Comparison of ENCODE assay signal across 1 cellular context in the genomic region with DNA sequence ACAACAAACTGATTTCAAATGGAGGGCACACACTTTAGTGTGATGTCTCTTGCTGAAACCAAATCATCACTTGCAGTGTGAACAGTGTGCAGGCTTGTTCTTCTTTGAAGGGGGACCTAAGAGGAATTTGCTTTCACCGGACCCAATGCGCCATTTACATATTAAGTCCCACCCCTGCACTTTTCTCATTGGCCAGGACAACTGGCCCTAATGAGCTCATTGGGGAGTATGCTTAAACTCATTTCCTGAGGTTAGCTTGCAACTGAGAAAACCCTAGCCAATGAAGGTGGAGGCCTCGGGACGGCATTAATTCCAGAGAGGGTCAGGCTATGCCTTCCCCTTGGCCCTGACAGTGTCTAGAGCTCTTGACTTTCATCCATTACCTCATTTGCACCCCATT.
TF ChIP-seq lines count a peak whose summit lies in the region.

No MANE protein-coding gene starts in this region.

TF ChIP-seq in K562, 482 proteins besides CTCF, POLR2A, EP300 and RAD21:
- TF ChIP-seq ZNF655 (CRISPR knock-in tag; IDR thresholded peaks at IDR 0.05) (no peak), SIN3A (IDR thresholded peaks at IDR 0.05; ENCODE audit: borderline replicate concordance in 2 of 2, control insufficient read depth in 1 of 2, low read depth in 2 of 2, low read length in 2 of 2) (no peak), NFE2 (IDR thresholded peaks at IDR 0.05; ENCODE audit: low read depth) (no peak), MXD1 (CRISPR knock-in tag; IDR thresholded peaks at IDR 0.05; ENCODE audit: borderline replicate concordance, poor library complexity, severe bottlenecking) (no peak), NRF1 (conservative IDR thresholded peaks at IDR 0.05 in 1 of 2, IDR thresholded peaks at IDR 0.05 in 1 of 2) (peak in 1 of 2 experiments; percentile 17; a peak in 2 of 4 replicates), ZNF431 (CRISPR knock-in tag; IDR thresholded peaks at IDR 0.05) (no peak), CEBPZ (IDR thresholded peaks at IDR 0.05; ENCODE audit: borderline replicate concordance, low read depth, low read length) (no peak), PKNOX1 (IDR thresholded peaks at IDR 0.05) (peak; percentile 57; the same call in 1 of the 2 replicates), RBM25 (IDR thresholded peaks at IDR 0.05; ENCODE audit: low read depth, low read length, severe bottlenecking) (peak; percentile 91), NFYB (IDR thresholded peaks at IDR 0.05; ENCODE audit: extremely low read depth, insufficient read length) (peak; percentile 96), EWSR1 (IDR thresholded peaks at IDR 0.05; ENCODE audit: borderline replicate concordance, low read depth, partially characterized antibody) (no peak), FOS (IDR thresholded peaks at IDR 0.05; ENCODE audit: extremely low read depth, insufficient read length) (peak; percentile 84), RFX5 (IDR thresholded peaks at IDR 0.05; ENCODE audit: low read depth, low read length) (no peak), CHD2 (IDR thresholded peaks at IDR 0.05; ENCODE audit: low read depth, low read length) (peak; percentile 51), ZNF121 (CRISPR knock-in tag; conservative IDR thresholded peaks at IDR 0.05) (no peak), PRMT5 (CRISPR knock-in tag; IDR thresholded peaks at IDR 0.05) (no peak), SRF (CRISPR knock-in tag; IDR thresholded peaks at IDR 0.05) (0 out of 4 replicates have a peak, but pooled peaks of 1 of the 2 experiments have one; percentile 28), ZNF609 (CRISPR knock-in tag; IDR thresholded peaks at IDR 0.05; ENCODE audit: borderline replicate concordance) (no peak), PRPF4 (IDR thresholded peaks at IDR 0.05; ENCODE audit: insufficient read depth, low read depth, low read length, poor library complexity, severe bottlenecking) (no peak), NEUROD1 (IDR thresholded peaks at IDR 0.05; ENCODE audit: borderline replicate concordance, low read depth, low read length, partially characterized antibody) (peak; percentile 44), ZNF324 (CRISPR knock-in tag; IDR thresholded peaks at IDR 0.05) (no peak), SP2 (IDR thresholded peaks at IDR 0.05; ENCODE audit: extremely low read depth, low read depth, low read length, poor library complexity, severe bottlenecking) (peak; percentile 57), BCOR (IDR thresholded peaks at IDR 0.05) (no peak), CBX8 (IDR thresholded peaks at IDR 0.05; ENCODE audit: borderline replicate concordance, extremely low read depth, low read depth, low read length, poor library complexity, severe bottlenecking) (no peak), HIVEP1 (CRISPR knock-in tag; IDR thresholded peaks at IDR 0.05) (no peak), MBD2 (IDR thresholded peaks at IDR 0.05; ENCODE audit: borderline replicate concordance, low read depth) (0 out of 2 replicates have a peak, but pooled peaks have one; percentile 34)
- TF ChIP-seq, protein P1, sequence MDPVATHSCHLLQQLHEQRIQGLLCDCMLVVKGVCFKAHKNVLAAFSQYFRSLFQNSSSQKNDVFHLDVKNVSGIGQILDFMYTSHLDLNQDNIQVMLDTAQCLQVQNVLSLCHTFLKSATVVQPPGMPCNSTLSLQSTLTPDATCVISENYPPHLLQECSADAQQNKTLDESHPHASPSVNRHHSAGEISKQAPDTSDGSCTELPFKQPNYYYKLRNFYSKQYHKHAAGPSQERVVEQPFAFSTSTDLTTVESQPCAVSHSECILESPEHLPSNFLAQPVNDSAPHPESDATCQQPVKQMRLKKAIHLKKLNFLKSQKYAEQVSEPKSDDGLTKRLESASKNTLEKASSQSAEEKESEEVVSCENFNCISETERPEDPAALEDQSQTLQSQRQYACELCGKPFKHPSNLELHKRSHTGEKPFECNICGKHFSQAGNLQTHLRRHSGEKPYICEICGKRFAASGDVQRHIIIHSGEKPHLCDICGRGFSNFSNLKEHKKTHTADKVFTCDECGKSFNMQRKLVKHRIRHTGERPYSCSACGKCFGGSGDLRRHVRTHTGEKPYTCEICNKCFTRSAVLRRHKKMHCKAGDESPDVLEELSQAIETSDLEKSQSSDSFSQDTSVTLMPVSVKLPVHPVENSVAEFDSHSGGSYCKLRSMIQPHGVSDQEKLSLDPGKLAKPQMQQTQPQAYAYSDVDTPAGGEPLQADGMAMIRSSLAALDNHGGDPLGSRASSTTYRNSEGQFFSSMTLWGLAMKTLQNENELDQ (CRISPR knock-in tag; IDR thresholded peaks at IDR 0.05; ENCODE audit: borderline replicate concordance), result no peak
